In genomic region chr17:63406689-63407330, GRCh38 we compare ENCODE assay signal across 1 cellular context.
TF ChIP-seq lines count a peak whose summit lies in the region.

No MANE protein-coding gene starts in this region.

TF ChIP-seq in HCT116, 20 proteins besides CTCF, POLR2A, EP300 and RAD21 (continued from another document):
- no peak for TF ChIP-seq ZFX (IDR thresholded peaks at IDR 0.05)
- TF ChIP-seq YY1 (IDR thresholded peaks at IDR 0.05; ENCODE audit: extremely low read depth, insufficient replicate concordance, low read depth, low read length), result peak; percentile 39
TF ChIP-seq in HCT116: peak in this region for 3.
